In genomic region chr12:51528852-51529545, GRCh38 we compare ENCODE assay signal across 24 cellular contexts.
DNase-seq lines count a peak whose midpoint lies in the region; ATAC-seq, FAIRE-seq and TF ChIP-seq lines count a peak whose summit lies in the region.
"Had no signal": no experiment of that assay in that cellular context is flagged by ENCODE, and none has a peak within 500 bp of the region (broad histone marks: within the 10 kb centered on the region; RNA-seq: fewer than 3 reads in every experiment).

No MANE protein-coding gene starts in this region.

- in situ Hi-C loops in HepG2 (cut with HindIII; ENCODE audit: extremely low pct_ligation_motif_present, low pct_unique_long_range_greater_than_20kb) = loop anchor here (5.0 kb wide), 1 partner anchor 107 kb away; the partner anchor contains the start of gene SLC4A8

- TF ChIP-seq CTCF in AG10803 (conservative IDR thresholded peaks at IDR 0.05; ENCODE audit: low read length) (no peak), HepG2 (CRISPR knock-in tag; IDR thresholded peaks at IDR 0.05) (no peak)

- H3K9ac ChIP-seq in mesendoderm (ENCODE audit: low read length) = no peak overlapping the region
- no peak overlapping the region for H3K9ac ChIP-seq in HepG2 (ENCODE audit: insufficient read depth, low read depth, low read length)

- no peak overlapping the region for H3K23ac ChIP-seq in mesendoderm (ENCODE audit: low read length)

- no peak overlapping the region for H3K27ac ChIP-seq in mesendoderm (ENCODE audit: low read depth, low read length)
- H3K27ac ChIP-seq in HepG2 (ENCODE audit: extremely low read length, insufficient read depth, low read length) = no peak overlapping the region
- H3K27ac ChIP-seq: brain microvascular endothelial cell, colonic mucosa, heart right ventricle, left ventricle myocardium inferior, right lobe of liver, upper lobe of left lung had no signal

- ATAC-seq in HepG2 (no peak), GM18868 (IDR thresholded peaks at IDR 0.05; ENCODE audit: unreplicated experiment) (no peak)
- ATAC-seq: activated CD8-positive, alpha-beta T cell treated with anti-CD3 and anti-CD28 coated beads for 36 hours; GM12878; heart right ventricle; right lobe of liver had no signal

- TF ChIP-seq EP300 in HepG2 (IDR thresholded peaks at IDR 0.05; ENCODE audit: low read depth in 2 of 2, low read length in 2 of 2) = no peak
- TF ChIP-seq EP300 in HepG2 (CRISPR knock-in tag; IDR thresholded peaks at IDR 0.05; ENCODE audit: borderline replicate concordance) = no peak

- no CpG with 5 or more reads among the region's 6 CpGs for WGBS in mesendoderm (ENCODE audit: extremely low coverage, insufficient coverage, low lambda C conversion rate)
- WGBS in HepG2 (ENCODE audit: low lambda C conversion rate) = 30% methylated on average over 5 of the region's 6 CpGs

- no peak overlapping the region for H2AFZ ChIP-seq in HepG2 (ENCODE audit: low read length)

- no peaks in the 10 kb centered on the region for H3K79me1 ChIP-seq in mesendoderm (ENCODE audit: low read length)

- no peak for TF ChIP-seq POLR2A in HepG2 (IDR thresholded peaks at IDR 0.05; ENCODE audit: insufficient read depth in 1 of 2, low read depth in 2 of 2, low read length in 2 of 2)

- no peaks in the 10 kb centered on the region for H3K79me2 ChIP-seq in mesendoderm (ENCODE audit: control insufficient read depth, insufficient read depth, low read length)
- no peaks in the 10 kb centered on the region for H3K79me2 ChIP-seq in HepG2 (ENCODE audit: insufficient read depth, low read length)

- H3K36me3 ChIP-seq in mesendoderm (ENCODE audit: control insufficient read depth, insufficient read depth, low read length) (no peaks in the 10 kb centered on the region), HepG2 (replicated peaks in 1 of 2; ENCODE audit: control insufficient read depth in 1 of 2, insufficient read depth in 2 of 2, low read length in 2 of 2) (no peaks in the 10 kb centered on the region)
- H3K36me3 ChIP-seq: brain microvascular endothelial cell, colonic mucosa, heart right ventricle, left ventricle myocardium inferior, right lobe of liver, upper lobe of left lung had no signal

- no peak overlapping the region for H4K8ac ChIP-seq in mesendoderm (ENCODE audit: low read depth, low read length)

- no peak overlapping the region for H2BK120ac ChIP-seq in mesendoderm (ENCODE audit: low read depth, low read length)

- CTCF ChIA-PET in HepG2 (lab: Yijun Ruan, JAX; ENCODE audit: low intra/inter-chr PET ratio, low total read pairs) = no interaction called here

- no peak for TF ChIP-seq RAD21 in HepG2 (CRISPR knock-in tag; IDR thresholded peaks at IDR 0.05)

- H3K56ac ChIP-seq in mesendoderm (ENCODE audit: low read length) = peak overlapping the region; percentile 35

- no peaks in the 10 kb centered on the region for H3K9me3 ChIP-seq in HepG2 (ENCODE audit: low read length)
- H3K9me3 ChIP-seq: colonic mucosa, heart right ventricle, left ventricle myocardium inferior, right lobe of liver, upper lobe of left lung had no signal

- no peak overlapping the region for H3K18ac ChIP-seq in mesendoderm (ENCODE audit: low read length)

- no peak overlapping the region for H3K4ac ChIP-seq in mesendoderm (ENCODE audit: low read depth, low read length)

- H3K4me2 ChIP-seq in mesendoderm (ENCODE audit: low read length) = no peak overlapping the region
- no peak overlapping the region for H3K4me2 ChIP-seq in HepG2 (ENCODE audit: low read depth, low read length)

- no peak overlapping the region for H2BK15ac ChIP-seq in mesendoderm (replicated peaks; ENCODE audit: low read depth)

- no peak overlapping the region for H2BK5ac ChIP-seq in mesendoderm (ENCODE audit: low read length)

- no TSS peak for BruUV-seq in HepG2 (replicated peaks; lab: Mats Ljungman, UMichigan)

- no peak overlapping the region for H3K4me3 ChIP-seq in AG10803 (ENCODE audit: low read length)
- no peak overlapping the region for H3K4me3 ChIP-seq in mesendoderm (ENCODE audit: low read length)
- H3K4me3 ChIP-seq in HepG2 (replicated peaks in 1 of 3; ENCODE audit: insufficient read depth in 1 of 3, low read depth in 2 of 3, low read length in 3 of 3) = no peak overlapping the region
- H3K4me3 ChIP-seq: colonic mucosa, GM12878, heart right ventricle, left ventricle myocardium inferior, right lobe of liver, upper lobe of left lung had no signal

- POLR2A ChIA-PET in HepG2 (lab: Yijun Ruan, JAX) = no interaction called here

- FAIRE-seq in HepG2 (lab: Jason Lieb, UNC) = no peak
- FAIRE-seq: GM12878 had no signal

- intact Hi-C loops in HepG2 (cut with micrococcal nuclease; ENCODE audit: unreplicated experiment) = no loop called here

- H4K5ac ChIP-seq in mesendoderm (ENCODE audit: low read length) = no peak overlapping the region

- H4K20me1 ChIP-seq in HepG2 (ENCODE audit: insufficient read depth, low read length) = no peaks in the 10 kb centered on the region

- peak overlapping the region; percentile 22 for H2AK5ac ChIP-seq in mesendoderm (ENCODE audit: low read length)

- DNase-seq in AG10803 (ENCODE audit: low read depth) (peak; percentile 42), HS-27A (ENCODE audit: low read depth) (peak; percentile 63), astrocyte of the hippocampus (ENCODE audit: low read depth, low spot score) (peak; percentile 14), mesendoderm (peak; percentile 76), NCI-H2227 (lab: John Stamatoyannopoulos, UW; ENCODE audit: unreplicated experiment) (no peak), HepG2 (ENCODE audit: low spot score) (no peak), NOMO-1 (lab: John Stamatoyannopoulos, UW; ENCODE audit: unreplicated experiment in 2 of 2) (no peak)
- DNase-seq: activated CD4-positive, CD25-positive, alpha-beta regulatory T cell; activated CD8-positive, alpha-beta T cell treated with anti-CD3 and anti-CD28 coated beads for 36 hours; activated gamma-delta T cell; activated T-cell treated with anti-CD3 and anti-CD28 coated beads for 4 hours; brain microvascular endothelial cell; colonic mucosa; DMS 273 treated with DMSO at 0.1 percent for 48 hours; heart right ventricle; left ventricle myocardium inferior; NCI-H510A; right lobe of liver; stimulated activated CD4-positive, alpha-beta T cell treated with anti-CD3 and anti-CD28 coated beads, Interleukin-15, amount 100 ng/mL, for 24 hours; stimulated activated CD8-positive, alpha-beta memory T cell treated with anti-CD3 and anti-CD28 coated beads, Interleukin-4, amount 100 ng/mL, for 48 hours; T-helper 9 cell; upper lobe of left lung had no signal

- H3K27me3 ChIP-seq in mesendoderm (ENCODE audit: insufficient read depth, low read length, poor library complexity) = no peaks in the 10 kb centered on the region
- peaks cover 0 to 13% of the 10 kb centered on the region in 2 experiments; a peak in 3 of 5 replicates for H3K27me3 ChIP-seq in HepG2 (ENCODE audit: control insufficient read depth in 1 of 2, insufficient read depth in 2 of 2, low read length in 2 of 2)
- H3K27me3 ChIP-seq: colonic mucosa, right lobe of liver, upper lobe of left lung had no signal

- H3K4me1 ChIP-seq in mesendoderm (ENCODE audit: control insufficient read depth, low read depth, low read length) = no peaks in the 10 kb centered on the region
- no peaks in the 10 kb centered on the region; the same call in 1 of the 2 replicates for H3K4me1 ChIP-seq in HepG2 (ENCODE audit: insufficient read depth, low read length)
- H3K4me1 ChIP-seq: colonic mucosa, heart right ventricle, right lobe of liver had no signal

TF ChIP-seq in HepG2, 621 proteins besides CTCF, POLR2A, EP300 and RAD21:
- no peak for TF ChIP-seq CBFB (CRISPR knock-in tag; IDR thresholded peaks at IDR 0.05)
- no peak for TF ChIP-seq PRDM4 (CRISPR knock-in tag; IDR thresholded peaks at IDR 0.05; ENCODE audit: borderline replicate concordance)
- TF ChIP-seq ZNF704 (CRISPR knock-in tag; IDR thresholded peaks at IDR 0.05; ENCODE audit: borderline replicate concordance) = no peak
- TF ChIP-seq ATF1 (CRISPR knock-in tag; IDR thresholded peaks at IDR 0.05) = no peak
- no peak for TF ChIP-seq SALL1 (CRISPR knock-in tag; IDR thresholded peaks at IDR 0.05)
TF ChIP-seq in HepG2: peak in this region for 0.

Comparison
In these comparisons a context has a peak if more than half of its experiments do, and no peak if none do; other contexts are left out.
1. DNase-seq: peak in AG10803 (single experiment), HS-27A (single experiment), astrocyte of the hippocampus (single experiment) and mesendoderm (single experiment); none in NCI-H2227 (single experiment), HepG2 (single experiment) and NOMO-1 (0 of 2).